In the genomic region with DNA sequence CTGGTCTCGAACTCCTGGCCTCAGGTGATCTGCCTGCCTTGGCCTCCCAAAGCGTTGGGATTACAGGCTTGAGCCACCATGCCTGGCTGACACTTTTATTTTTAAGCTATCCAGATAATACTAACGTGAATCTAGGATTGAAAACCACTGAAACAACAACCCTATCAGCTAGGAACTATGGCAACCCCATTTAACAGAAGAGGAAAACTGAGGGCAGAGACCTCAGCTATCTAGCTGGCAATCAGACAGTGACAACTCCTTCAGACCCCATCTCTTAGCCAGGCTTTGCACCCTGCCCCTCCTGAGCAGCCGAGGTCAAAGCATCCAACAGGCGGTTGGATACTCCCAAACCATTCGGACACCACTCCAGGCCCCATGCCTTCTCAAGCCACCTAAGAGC, we compare ENCODE assay signal across 29 cellular contexts.
"Had no signal": no experiment of that assay in that cellular context is flagged by ENCODE, and none has a peak within 500 bp of the region (broad histone marks: within the 10 kb centered on the region; RNA-seq: fewer than 3 reads in every experiment).

No MANE protein-coding gene starts in this region.

- H3K9me3 ChIP-seq: colonic mucosa, esophagus squamous epithelium, heart right ventricle, left ventricle myocardium inferior, mucosa of descending colon, testis, upper lobe of left lung had no signal

- H3K27ac Mint-ChIP-seq: activated CD4-positive, alpha-beta memory T cell treated with anti-CD3 and anti-CD28 coated beads for 36 hours; activated naive CD4-positive, alpha-beta T cell treated with anti-CD3 and anti-CD28 coated beads, Interleukin-2, amount 50 U/mL, for 72 hours; T-helper 1 cell treated with Interleukin-12 subunit alpha and Interleukin-12 subunit beta and Interleukin-4 antibody, amounts not matched to agents 30 μg/mL and 1 μg/mL, for 36 hours had no signal

- H3K27me3 ChIP-seq: cardiac muscle cell, colonic mucosa, heart right ventricle, testis, upper lobe of left lung had no signal

- H3K36me3 ChIP-seq: cardiac muscle cell, colonic mucosa, esophagus squamous epithelium, heart right ventricle, left ventricle myocardium inferior, upper lobe of left lung, WERI-Rb-1 had no signal

- H3K4me3 ChIP-seq: cardiac muscle cell, colonic mucosa, esophagus squamous epithelium, heart right ventricle, left ventricle myocardium inferior, lung, mucosa of descending colon, testis, upper lobe of left lung had no signal

- DNase-seq: activated CD4-positive, alpha-beta memory T cell treated with anti-CD3 and anti-CD28 coated beads for 36 hours; activated CD4-positive, alpha-beta T cell treated with anti-CD3 and anti-CD28 coated beads for 48 hours; activated naive CD4-positive, alpha-beta T cell; activated T-cell treated with anti-CD3 and anti-CD28 coated beads, Interleukin-2, amount 50 U/mL, for 48 hours; cerebellar nuclear complex; colonic mucosa; effector CD8-positive, alpha-beta T cell; esophagus squamous epithelium; heart right ventricle; islet precursor cell; left ventricle myocardium inferior; mucosa of descending colon; posterior cingulate gyrus; right cardiac atrium; stimulated activated CD4-positive, alpha-beta T cell treated with anti-CD3 and anti-CD28 coated beads, Interleukin-2, amount 100 ng/mL, for 48 hours; stimulated activated naive CD4-positive, alpha-beta T cell treated with Interleukin-2 at 50 U/mL for 16 hours; T-helper 9 cell; testis; upper lobe of left lung; WERI-Rb-1 had no signal

- H3K9me3 Mint-ChIP-seq: activated CD4-positive, alpha-beta memory T cell treated with anti-CD3 and anti-CD28 coated beads for 36 hours; activated naive CD4-positive, alpha-beta T cell treated with anti-CD3 and anti-CD28 coated beads, Interleukin-2, amount 50 U/mL, for 72 hours; nephron; T-helper 1 cell treated with Interleukin-12 subunit alpha and Interleukin-12 subunit beta and Interleukin-4 antibody, amounts not matched to agents 30 μg/mL and 1 μg/mL, for 36 hours had no signal

- H3K4me1 ChIP-seq: colonic mucosa had no signal

- FAIRE-seq: endometrium, TTC549 had no signal

- H3K36me3 Mint-ChIP-seq: activated CD4-positive, alpha-beta memory T cell treated with anti-CD3 and anti-CD28 coated beads for 36 hours; activated naive CD4-positive, alpha-beta T cell treated with anti-CD3 and anti-CD28 coated beads, Interleukin-2, amount 50 U/mL, for 72 hours; brain had no signal

- H3K4me3 Mint-ChIP-seq: activated CD4-positive, alpha-beta memory T cell treated with anti-CD3 and anti-CD28 coated beads for 36 hours; brain; nephron; T-helper 1 cell treated with Interleukin-12 subunit alpha and Interleukin-12 subunit beta and Interleukin-4 antibody, amounts not matched to agents 30 μg/mL and 1 μg/mL, for 36 hours had no signal

- H3K27ac ChIP-seq: cardiac muscle cell, colonic mucosa, esophagus squamous epithelium, left ventricle myocardium inferior, testis, upper lobe of left lung, WERI-Rb-1 had no signal

- ATAC-seq: activated CD4-positive, CD25-positive, alpha-beta regulatory T cell treated with anti-CD3 and anti-CD28 coated beads, Interleukin-2, amount 50 U/mL, for 24 hours; activated naive CD4-positive, alpha-beta T cell treated with anti-CD3 and anti-CD28 coated beads, Interleukin-2, amount 50 U/mL, for 72 hours; heart right ventricle; mucosa of descending colon; right cardiac atrium had no signal
